ENCODE assay signal across 1 cellular context in genomic region chr5:9362600-9362999, GRCh38.
TF ChIP-seq lines count a peak whose summit lies in the region.

No MANE protein-coding gene starts in this region.

TF ChIP-seq in GM23338, 12 proteins besides CTCF, POLR2A, EP300 and RAD21 (continued from another document):
- TF ChIP-seq REST (IDR thresholded peaks at IDR 0.05; ENCODE audit: unreplicated experiment) (no peak), CREB1 (CRISPR knock-in tag; IDR thresholded peaks at IDR 0.05; ENCODE audit: low read depth) (no peak), ETS1 (IDR thresholded peaks at IDR 0.05) (no peak)
